Comparison of ENCODE assay signal across 8 cellular contexts in genomic region chr6:18997375-18997826, GRCh38.
DNase-seq lines count a peak whose midpoint lies in the region; ATAC-seq and TF ChIP-seq lines count a peak whose summit lies in the region.

No MANE protein-coding gene starts in this region.

- DNase-seq in D341Med (ENCODE audit: low spot score) (peak; percentile 67), NCI-H748 treated with DMSO at 0.1 percent for 48 hours (lab: John Stamatoyannopoulos, UW) (peak; percentile 74), ecto neural progenitor cell (ENCODE audit: low spot score) (peak; percentile 51), osteoblast (ENCODE audit: insufficient read length, low spot score, missing footprints) (peak; percentile 52), NCI-H2227 (lab: John Stamatoyannopoulos, UW; ENCODE audit: unreplicated experiment) (no peak), NCI-H1930 (lab: John Stamatoyannopoulos, UW) (no peak)

- H3K27ac ChIP-seq in osteoblast (ENCODE audit: low read depth, low read length): no peak overlapping the region

- H4K20me1 ChIP-seq in osteoblast (ENCODE audit: insufficient read depth, low read length): no peaks in the 10 kb centered on the region

- no peaks in the 10 kb centered on the region for H3K36me3 ChIP-seq in osteoblast (ENCODE audit: insufficient read depth, low read length)

- H3K27me3 ChIP-seq in osteoblast (ENCODE audit: insufficient read depth, low read length): no peaks in the 10 kb centered on the region

- TF ChIP-seq CTCF in osteoblast (IDR thresholded peaks at IDR 0.05; ENCODE audit: extremely low read depth, low read depth, low read length): peak; percentile 50

- ATAC-seq in GM19035 (IDR thresholded peaks at IDR 0.05; ENCODE audit: unreplicated experiment) (peak; percentile 87), HG03108 (IDR thresholded peaks at IDR 0.05; ENCODE audit: unreplicated experiment) (peak; percentile 64)

- no peaks in the 10 kb centered on the region for H3K4me1 ChIP-seq in osteoblast (ENCODE audit: insufficient read depth, low read length)

- H3K4me2 ChIP-seq in osteoblast (ENCODE audit: insufficient read depth, low read length): no peak overlapping the region

- no peaks in the 10 kb centered on the region for H3K79me2 ChIP-seq in osteoblast (ENCODE audit: insufficient read depth, low read length)

- no peak overlapping the region for H3K4me3 ChIP-seq in osteoblast (ENCODE audit: insufficient read depth, low read length)

- no peak overlapping the region for H2AFZ ChIP-seq in osteoblast (ENCODE audit: low read length)

- H3K9me3 ChIP-seq in osteoblast (ENCODE audit: low read depth, low read length): no peaks in the 10 kb centered on the region

Comparison
In these comparisons a context has a peak if more than half of its experiments do, and no peak if none do; other contexts are left out.
1. DNase-seq: peak in D341Med (single experiment), NCI-H748 treated with DMSO at 0.1 percent for 48 hours (single experiment), ecto neural progenitor cell (single experiment) and osteoblast (single experiment); none in NCI-H2227 (single experiment) and NCI-H1930 (0 of 2).